14 cellular contexts compared by ENCODE assay signal in the genomic region with DNA sequence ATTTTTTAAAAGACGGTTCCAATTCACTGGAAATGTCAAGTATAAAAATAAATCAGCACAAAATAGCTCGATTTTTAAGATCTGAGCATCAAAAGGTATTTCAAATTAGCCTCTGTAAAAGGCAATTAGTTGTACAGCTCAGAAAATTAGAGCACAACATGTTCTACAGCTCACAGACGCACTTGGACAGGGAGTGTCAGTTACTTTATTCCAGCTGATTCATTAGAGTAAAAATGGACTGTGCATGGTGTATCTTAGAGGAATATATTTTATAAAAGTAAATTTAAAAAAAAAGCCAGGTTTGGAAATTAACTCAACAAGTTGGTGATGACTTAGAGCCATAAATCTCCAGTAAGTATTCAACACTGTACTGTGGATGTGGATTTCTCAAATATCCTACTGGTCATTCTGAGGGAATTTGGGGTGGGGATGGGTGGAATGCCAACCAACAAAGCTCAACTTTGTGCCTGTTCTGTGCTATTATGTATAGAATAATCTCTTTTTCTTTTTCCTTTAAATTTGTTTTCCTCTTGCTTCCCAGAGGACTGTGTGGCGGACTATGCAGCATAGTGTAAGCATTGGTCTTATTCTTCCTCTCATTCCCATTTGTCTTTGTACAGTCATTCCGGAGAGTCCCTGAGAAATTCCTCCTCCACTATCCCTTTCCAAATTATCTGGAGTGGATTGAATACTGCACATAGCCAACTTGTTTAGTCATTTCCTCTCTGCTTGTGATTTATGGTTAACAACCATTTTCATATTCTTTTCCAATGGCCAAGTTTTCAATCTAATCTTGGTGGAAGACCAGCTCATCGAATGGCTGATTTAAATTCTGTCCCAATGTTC.
DNase-seq lines count a peak whose midpoint lies in the region; ATAC-seq, FAIRE-seq and TF ChIP-seq lines count a peak whose summit lies in the region.
"Had no signal": no experiment of that assay in that cellular context is flagged by ENCODE, and none has a peak within 500 bp of the region (broad histone marks: within the 10 kb centered on the region; RNA-seq: fewer than 3 reads in every experiment).

No MANE protein-coding gene starts in this region.

- H3K36me3 Mint-ChIP-seq in astrocyte (ENCODE audit: low read depth, unreplicated experiment): peaks cover 2% of the 10 kb centered on the region

- peak; percentile 70 for ATAC-seq in left ventricle myocardium superior
- ATAC-seq: mucosa of descending colon had no signal

- peak overlapping the region; percentile 93 for H3K27ac Mint-ChIP-seq in astrocyte (ENCODE audit: unreplicated experiment)

- H3K4me1 Mint-ChIP-seq in astrocyte (ENCODE audit: low read depth, unreplicated experiment): peaks cover 29% of the 10 kb centered on the region

- H3K4me1 ChIP-seq in astrocyte (ENCODE audit: insufficient read depth, low read length): peaks cover 40% of the 10 kb centered on the region

- H3K9ac ChIP-seq in astrocyte (ENCODE audit: low read length): peak overlapping the region; percentile 39

- FAIRE-seq in astrocyte (lab: Jason Lieb, UNC): peak; percentile 92

- no peaks in the 10 kb centered on the region for H4K20me1 ChIP-seq in astrocyte (ENCODE audit: insufficient read depth, low read length)

- H3K9me3 Mint-ChIP-seq in astrocyte (ENCODE audit: unreplicated experiment): no peaks in the 10 kb centered on the region

- DNase-seq in HS-27A (ENCODE audit: low read depth) (peak; percentile 73), astrocyte (ENCODE audit: low read depth) (peak; percentile 96), left ventricle myocardium superior (no peak), superior temporal gyrus (ENCODE audit: extremely low spot score) (peak; percentile 24), DMS 273 treated with DMSO at 0.1 percent for 48 hours (lab: John Stamatoyannopoulos, UW) (no peak), NCI-H1436 treated with DMSO at 0.1 percent for 48 hours (lab: John Stamatoyannopoulos, UW) (no peak), HT-29 (ENCODE audit: low spot score) (no peak)
- DNase-seq: activated CD8-positive, alpha-beta memory T cell treated with anti-CD3 and anti-CD28 coated beads, Interleukin-2, amount 50 U/mL, for 4 hours; GDM1; glutamatergic neuron; mucosa of descending colon; NCI-H510A treated with DMSO at 0.1 percent for 48 hours; stimulated activated naive CD4-positive, alpha-beta T cell treated with Interleukin-2 at 50 U/mL for 16 hours had no signal

- no peaks in the 10 kb centered on the region for H3K79me2 ChIP-seq in astrocyte (ENCODE audit: insufficient read depth, low read length)

- H3K36me3 ChIP-seq in astrocyte (ENCODE audit: insufficient read depth, low read length): no peaks in the 10 kb centered on the region
- H3K36me3 ChIP-seq: cardiac muscle cell had no signal

- no peak for TF ChIP-seq CTCF in astrocyte (IDR thresholded peaks at IDR 0.05; ENCODE audit: insufficient read depth, low read depth, low read length)

- no peaks in the 10 kb centered on the region for H3K27me3 ChIP-seq in astrocyte (ENCODE audit: insufficient read depth, low read length)
- H3K27me3 ChIP-seq: cardiac muscle cell had no signal

- H3K4me3 Mint-ChIP-seq in astrocyte (ENCODE audit: unreplicated experiment): no peak overlapping the region

- peak overlapping the region; percentile 6 for H2AFZ ChIP-seq in astrocyte (ENCODE audit: low read depth, low read length)

- peak overlapping the region; percentile 88 for H3K27ac ChIP-seq in astrocyte (ENCODE audit: low read depth, low read length)
- H3K27ac ChIP-seq: cardiac muscle cell had no signal

- intact Hi-C loops in left ventricle myocardium superior (cut with micrococcal nuclease): no loop called here

- H3K4me3 ChIP-seq in astrocyte (ENCODE audit: insufficient read depth, low read depth, low read length): no peak overlapping the region
- H3K4me3 ChIP-seq: cardiac muscle cell, mucosa of descending colon had no signal

- H3K4me2 ChIP-seq in astrocyte (ENCODE audit: low read length): peak overlapping the region; percentile 71

- H3K9me3 ChIP-seq in astrocyte (ENCODE audit: insufficient read depth, low read depth, low read length): no peaks in the 10 kb centered on the region
- H3K9me3 ChIP-seq: mucosa of descending colon had no signal

- H3K27me3 Mint-ChIP-seq in astrocyte (ENCODE audit: low read depth, unreplicated experiment): no peaks in the 10 kb centered on the region

Comparison
In these comparisons a context has a peak if more than half of its experiments do, and no peak if none do; other contexts are left out.
1. DNase-seq: peak in HS-27A (single experiment), astrocyte (single experiment) and superior temporal gyrus (single experiment); none in left ventricle myocardium superior (single experiment), DMS 273 treated with DMSO at 0.1 percent for 48 hours (single experiment), NCI-H1436 treated with DMSO at 0.1 percent for 48 hours (single experiment) and HT-29 (single experiment).